In the genomic region with DNA sequence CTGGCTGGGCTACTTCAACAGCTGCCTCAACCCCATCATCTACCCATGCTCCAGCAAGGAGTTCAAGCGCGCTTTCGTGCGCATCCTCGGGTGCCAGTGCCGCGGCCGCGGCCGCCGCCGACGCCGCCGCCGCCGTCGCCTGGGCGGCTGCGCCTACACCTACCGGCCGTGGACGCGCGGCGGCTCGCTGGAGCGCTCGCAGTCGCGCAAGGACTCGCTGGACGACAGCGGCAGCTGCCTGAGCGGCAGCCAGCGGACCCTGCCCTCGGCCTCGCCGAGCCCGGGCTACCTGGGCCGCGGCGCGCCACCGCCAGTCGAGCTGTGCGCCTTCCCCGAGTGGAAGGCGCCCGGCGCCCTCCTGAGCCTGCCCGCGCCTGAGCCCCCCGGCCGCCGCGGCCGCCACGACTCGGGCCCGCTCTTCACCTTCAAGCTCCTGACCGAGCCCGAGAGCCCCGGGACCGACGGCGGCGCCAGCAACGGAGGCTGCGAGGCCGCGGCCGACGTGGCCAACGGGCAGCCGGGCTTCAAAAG, we compare ENCODE assay signal across 1 cellular context.
TF ChIP-seq lines count a peak whose summit lies in the region.

No MANE protein-coding gene starts in this region.

TF ChIP-seq in IMR-90, 13 proteins besides CTCF, POLR2A, EP300 and RAD21 (continued from another document):
- TF ChIP-seq CHD1 (IDR thresholded peaks at IDR 0.05; ENCODE audit: low read depth, low read length), result no peak
- no peak for TF ChIP-seq BHLHE40 (IDR thresholded peaks at IDR 0.05; ENCODE audit: low read depth, low read length)
TF ChIP-seq in IMR-90: peak in this region for 0.
